18 cellular contexts compared by ENCODE assay signal in the genomic region with DNA sequence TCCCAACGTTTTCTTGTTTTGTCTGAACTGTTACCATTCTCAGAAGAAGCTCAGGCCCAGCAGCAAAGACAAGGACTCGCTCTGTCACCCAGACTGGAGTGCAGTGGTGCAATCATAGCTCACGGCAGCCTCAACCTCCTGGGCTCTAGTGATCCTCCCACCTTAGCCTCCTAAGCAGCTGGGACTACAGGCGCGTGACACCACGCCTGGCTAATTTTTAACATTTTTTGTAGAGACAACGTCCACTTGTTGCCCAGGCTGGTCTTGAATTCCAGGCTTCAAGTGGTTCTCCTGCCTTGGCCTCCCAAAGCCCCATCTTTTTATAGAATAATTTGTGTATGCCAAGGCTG. TPM values are rescaled to one million over a fixed set of nuclear protein-coding genes. Genes with fewer than 3 reads are reported as not detected.
DNase-seq lines count a peak whose midpoint lies in the region; ATAC-seq and TF ChIP-seq lines count a peak whose summit lies in the region.
"Had no signal": no experiment of that assay in that cellular context is flagged by ENCODE, and none has a peak within 500 bp of the region (broad histone marks: within the 10 kb centered on the region; RNA-seq: fewer than 3 reads in every experiment).

No MANE protein-coding gene starts in this region.

- no peak overlapping the region for H2BK15ac ChIP-seq in mesenchymal stem cell (ENCODE audit: low read depth, poor library complexity, severe bottlenecking)

- no peaks in the 10 kb centered on the region for H3K9me3 ChIP-seq in HEK293 (ENCODE audit: control insufficient read depth, insufficient read depth, low read depth, low read length)
- H3K9me3 ChIP-seq in T-helper 17 cell (ENCODE audit: control insufficient read depth, low read length, poor library complexity, severe bottlenecking), result no peaks in the 10 kb centered on the region
- H3K9me3 ChIP-seq in mesenchymal stem cell (ENCODE audit: control insufficient read depth, low read length), result no peaks in the 10 kb centered on the region
- no peaks in the 10 kb centered on the region for H3K9me3 ChIP-seq in tibial nerve
- no peaks in the 10 kb centered on the region for H3K9me3 ChIP-seq in body of pancreas
- no peaks in the 10 kb centered on the region for H3K9me3 ChIP-seq in right atrium auricular region
- H3K9me3 ChIP-seq: uterus had no signal

- no peak for TF ChIP-seq EP300 in tibial nerve (IDR thresholded peaks at IDR 0.05)

- peaks cover 29% of the 10 kb centered on the region for H3K27me3 Mint-ChIP-seq in T-helper 17 cell

- no peak overlapping the region for H3K14ac ChIP-seq in mesenchymal stem cell (ENCODE audit: low read length in 2 of 2)

- DNase-seq in T-helper 17 cell (no peak), mesenchymal stem cell (no peak), tibial nerve (ENCODE audit: low spot score in 2 of 2) (no peak), body of pancreas (no peak), RKO (ENCODE audit: low spot score) (no peak), right atrium auricular region (ENCODE audit: low spot score) (no peak)
- DNase-seq: NCI-H2081 treated with DMSO at 0.1 percent for 48 hours had no signal

- H3K18ac ChIP-seq in mesenchymal stem cell (ENCODE audit: low read depth in 1 of 2, low read length in 2 of 2), result no peak overlapping the region

- peak overlapping the region; percentile 45 for H3K9ac ChIP-seq in mesenchymal stem cell (ENCODE audit: low read length)

- TF ChIP-seq CTCF in HEK293 (tag by site-specific recombination; IDR thresholded peaks at IDR 0.05), result no peak
- TF ChIP-seq CTCF in tibial nerve (IDR thresholded peaks at IDR 0.05), result no peak
- TF ChIP-seq CTCF in body of pancreas (IDR thresholded peaks at IDR 0.05), result no peak
- no peak for TF ChIP-seq CTCF in right atrium auricular region (IDR thresholded peaks at IDR 0.05)

- CTCF ChIA-PET in HEK293 (lab: Yijun Ruan, JAX), result interaction anchor here (0.6 to 4.3 kb wide), 38 partner anchors 9 to 348 kb away, joined by 3 to 37 read pairs (median 5); a partner anchor contains a TSS

- WGBS in mesenchymal stem cell, result 88% methylated on average over 4 of the region's 7 CpGs
- WGBS in tibial nerve, 2 donors, result 52 to 53% methylated on average over 7 of the region's 7 CpGs
- WGBS in body of pancreas, 2 donors, result 60 to 68% methylated on average over 6 to 7 of the region's 7 CpGs

- H3K4me3 ChIP-seq in HEK293 (ENCODE audit: low read depth, low read length) (no peak overlapping the region), mesenchymal stem cell (ENCODE audit: insufficient read depth in 1 of 2, low read depth in 1 of 2, low read length in 2 of 2) (no peak overlapping the region), tibial nerve (no peak overlapping the region), body of pancreas (no peak overlapping the region), right atrium auricular region (no peak overlapping the region)
- H3K4me3 ChIP-seq: SK-N-MC, uterus had no signal

- H2AFZ ChIP-seq in mesenchymal stem cell (ENCODE audit: low read depth, low read length), result no peak overlapping the region

- peak overlapping the region; percentile 89 for H3K27ac Mint-ChIP-seq in T-helper 17 cell
- H3K27ac Mint-ChIP-seq: activated naive CD8-positive, alpha-beta T cell treated with anti-CD3 and anti-CD28 coated beads for 36 hours had no signal

- peaks cover 7% of the 10 kb centered on the region for H3K79me1 ChIP-seq in mesenchymal stem cell (replicated peaks; ENCODE audit: low read length, poor library complexity, severe bottlenecking)

- peaks cover 8% of the 10 kb centered on the region for H3K36me3 Mint-ChIP-seq in T-helper 17 cell (ENCODE audit: low read depth)
- H3K36me3 Mint-ChIP-seq: naive thymus-derived CD8-positive, alpha-beta T cell had no signal

- peaks cover 11 to 19% of the 10 kb centered on the region in 2 experiments for H3K27me3 ChIP-seq in mesenchymal stem cell (ENCODE audit: control insufficient read depth in 1 of 2, insufficient read depth in 1 of 2, low read length in 2 of 2)
- peaks cover 0 to 1% of the 10 kb centered on the region in 2 donors for H3K27me3 ChIP-seq in tibial nerve
- no peaks in the 10 kb centered on the region for H3K27me3 ChIP-seq in body of pancreas
- no peaks in the 10 kb centered on the region for H3K27me3 ChIP-seq in right atrium auricular region
- H3K27me3 ChIP-seq: uterus had no signal

- no peak overlapping the region for H2BK120ac ChIP-seq in mesenchymal stem cell (ENCODE audit: low read depth, low read length)

- H3K27ac ChIP-seq in HEK293 (ENCODE audit: extremely low read depth, low read depth, low read length), result no peak overlapping the region
- no peak overlapping the region for H3K27ac ChIP-seq in mesenchymal stem cell (ENCODE audit: low read length, poor library complexity, severe bottlenecking)
- H3K27ac ChIP-seq in tibial nerve, result peak overlapping the region in 3 of 4 donors; percentile 29 to 86 (median 81)
- H3K27ac ChIP-seq in body of pancreas, result no peak overlapping the region
- no peak overlapping the region for H3K27ac ChIP-seq in right atrium auricular region
- H3K27ac ChIP-seq: SK-N-MC, uterus had no signal

- no peak overlapping the region for H2BK5ac ChIP-seq in mesenchymal stem cell (ENCODE audit: low read depth, low read length, poor library complexity, severe bottlenecking)

- POLR2A ChIA-PET in HEK293 (lab: Yijun Ruan, JAX), result interaction anchor here (0.6 to 2.0 kb wide), 3 partner anchors 12 to 22 kb away, joined by 3 to 32 read pairs (median 4); a partner anchor contains a TSS

- no peak overlapping the region for H4K8ac ChIP-seq in mesenchymal stem cell (ENCODE audit: low read length)

- no peak overlapping the region for H3K4ac ChIP-seq in mesenchymal stem cell (ENCODE audit: low read depth in 1 of 2, low read length in 2 of 2)

- H3K4me3 Mint-ChIP-seq in T-helper 17 cell, result no peak overlapping the region
- H3K4me3 Mint-ChIP-seq: activated naive CD8-positive, alpha-beta T cell treated with anti-CD3 and anti-CD28 coated beads for 36 hours had no signal

- no peaks in the 10 kb centered on the region for H3K36me3 ChIP-seq in HEK293 (ENCODE audit: control insufficient read depth in 2 of 2, insufficient read depth in 1 of 2, low read length in 2 of 2)
- H3K36me3 ChIP-seq in mesenchymal stem cell (ENCODE audit: control insufficient read depth in 1 of 2, insufficient read depth in 2 of 2, low read depth in 1 of 2, low read length in 2 of 2), result no peaks in the 10 kb centered on the region
- H3K36me3 ChIP-seq in tibial nerve, result no peaks in the 10 kb centered on the region
- no peaks in the 10 kb centered on the region for H3K36me3 ChIP-seq in body of pancreas (replicated peaks in 1 of 2; ENCODE audit: insufficient read depth in 1 of 2, low read depth in 2 of 2)
- H3K36me3 ChIP-seq in right atrium auricular region, result no peaks in the 10 kb centered on the region
- H3K36me3 ChIP-seq: uterus had no signal

- no peak overlapping the region for H3K4me2 ChIP-seq in mesenchymal stem cell (ENCODE audit: low read length, poor library complexity, severe bottlenecking)

- no peak overlapping the region for H3K23ac ChIP-seq in mesenchymal stem cell (ENCODE audit: low read length in 2 of 2)

- ATAC-seq in T-helper 17 cell, result no peak
- no peak for ATAC-seq in body of pancreas

- H3K4me1 Mint-ChIP-seq in T-helper 17 cell, result peaks cover 32% of the 10 kb centered on the region

- H2AK5ac ChIP-seq in mesenchymal stem cell (ENCODE audit: low read length, severe bottlenecking), result no peak overlapping the region

- no peak overlapping the region for H2BK12ac ChIP-seq in mesenchymal stem cell (ENCODE audit: low read length in 2 of 2)

- no peak overlapping the region for H4K91ac ChIP-seq in mesenchymal stem cell (ENCODE audit: low read length)

- TF ChIP-seq POLR2A in tibial nerve (IDR thresholded peaks at IDR 0.05), result no peak
- TF ChIP-seq POLR2A in body of pancreas (IDR thresholded peaks at IDR 0.05), result no peak

- intact Hi-C loops in body of pancreas (cut with DNase I), result no loop called here

- H3K4me1 ChIP-seq in HEK293 (ENCODE audit: control insufficient read depth, insufficient read depth, low read length), result no peaks in the 10 kb centered on the region
- H3K4me1 ChIP-seq in mesenchymal stem cell (ENCODE audit: control insufficient read depth, insufficient read depth, low read depth, low read length), result peaks cover 10% of the 10 kb centered on the region
- H3K4me1 ChIP-seq in tibial nerve, result peaks cover 0 to 37% (median 15%) of the 10 kb centered on the region in 4 donors
- peaks cover 26% of the 10 kb centered on the region for H3K4me1 ChIP-seq in body of pancreas
- H3K4me1 ChIP-seq in right atrium auricular region, result peaks cover 0 to 16% of the 10 kb centered on the region in 2 donors
- H3K4me1 ChIP-seq: uterus had no signal

TF ChIP-seq in HEK293, 187 proteins besides CTCF, POLR2A, EP300 and RAD21:
- no peak for TF ChIP-seq ZNF391 (tag by site-specific recombination; IDR thresholded peaks at IDR 0.05; ENCODE audit: borderline replicate concordance, low read depth)
- peak; percentile 52; the same call in 1 of the 2 replicates for TF ChIP-seq SCRT2 (tag by site-specific recombination; IDR thresholded peaks at IDR 0.05)

RNA-seq across cellular contexts. Expression of a gene that starts 2.0 kb away (rescaled TPM):
- 10 to 100 TPM; 31.9 to 37.0 TPM for total RNA-seq in T-helper 17 cell
- polyA plus RNA-seq in mesenchymal stem cell (2013, experiment 1 of 2), result 10.1 TPM
- polyA plus RNA-seq in mesenchymal stem cell (2013, experiment 2 of 2), result 11.1 TPM
- 10 to 100 TPM; 13.8 to 32.4 (median 18.7) TPM for total RNA-seq in tibial nerve
- 10 to 100 TPM; 10.1 to 19.4 TPM for total RNA-seq in body of pancreas
- total RNA-seq in right atrium auricular region, result 10 to 100 TPM; 11.4 to 12.5 TPM

RNA-seq across cellular contexts. Expression of a gene that starts 9.7 kb away (rescaled TPM):
- total RNA-seq in T-helper 17 cell (not detected), tibial nerve (not detected), body of pancreas (not detected), right atrium auricular region (not detected)
- polyA plus RNA-seq in mesenchymal stem cell (2013, experiment 1 of 2), result 0.01 TPM
- polyA plus RNA-seq in mesenchymal stem cell (2013, experiment 2 of 2), result 0.01 TPM
- total RNA-seq: activated naive CD8-positive, alpha-beta T cell treated with anti-CD3 and anti-CD28 coated beads for 36 hours; epithelial cell of proximal tubule; left ventricle myocardium superior; naive thymus-derived CD8-positive, alpha-beta T cell; osteoblast; renal cortical epithelial cell; subcutaneous adipose tissue; uterus had no signal
- polyA plus RNA-seq: keratinocyte; naive thymus-derived CD8-positive, alpha-beta T cell had no signal

RNA-seq across cellular contexts. Expression of a gene that starts 21.0 kb away (rescaled TPM):
- total RNA-seq in T-helper 17 cell (1 to 10 TPM; 4.7 to 5.9 TPM), tibial nerve (10 to 100 TPM; 14.4 to 31.5 (median 21.5) TPM), body of pancreas (10 to 100 TPM; 11.7 to 21.4 TPM), right atrium auricular region (100 to 1,000 TPM in 1 of 2 donors, 10 to 100 TPM in 1; 49.5 to 124 TPM)
- 19.4 TPM for polyA plus RNA-seq in mesenchymal stem cell (2013, experiment 1 of 2)
- 20.4 TPM for polyA plus RNA-seq in mesenchymal stem cell (2013, experiment 2 of 2)

RNA-seq across cellular contexts. Expression of a gene that starts 22.0 kb away (rescaled TPM):
- total RNA-seq in T-helper 17 cell (100 to 1,000 TPM; 132 to 152 TPM), tibial nerve (100 to 1,000 TPM; 194 to 245 (median 212) TPM), body of pancreas (10 to 100 TPM; 88.7 to 92.3 TPM), right atrium auricular region (100 to 1,000 TPM; 154 to 191 TPM)
- 270 TPM for polyA plus RNA-seq in mesenchymal stem cell (2013, experiment 1 of 2)
- 269 TPM for polyA plus RNA-seq in mesenchymal stem cell (2013, experiment 2 of 2)

Comparison
In these comparisons a context has a peak if more than half of its experiments do, and no peak if none do; other contexts are left out.
1. H3K27ac ChIP-seq: peak in tibial nerve (3 of 4); none in HEK293 (single experiment), mesenchymal stem cell (single experiment), body of pancreas (0 of 4) and right atrium auricular region (0 of 2).